ENCODE assay signal across 8 cellular contexts in the genomic region with DNA sequence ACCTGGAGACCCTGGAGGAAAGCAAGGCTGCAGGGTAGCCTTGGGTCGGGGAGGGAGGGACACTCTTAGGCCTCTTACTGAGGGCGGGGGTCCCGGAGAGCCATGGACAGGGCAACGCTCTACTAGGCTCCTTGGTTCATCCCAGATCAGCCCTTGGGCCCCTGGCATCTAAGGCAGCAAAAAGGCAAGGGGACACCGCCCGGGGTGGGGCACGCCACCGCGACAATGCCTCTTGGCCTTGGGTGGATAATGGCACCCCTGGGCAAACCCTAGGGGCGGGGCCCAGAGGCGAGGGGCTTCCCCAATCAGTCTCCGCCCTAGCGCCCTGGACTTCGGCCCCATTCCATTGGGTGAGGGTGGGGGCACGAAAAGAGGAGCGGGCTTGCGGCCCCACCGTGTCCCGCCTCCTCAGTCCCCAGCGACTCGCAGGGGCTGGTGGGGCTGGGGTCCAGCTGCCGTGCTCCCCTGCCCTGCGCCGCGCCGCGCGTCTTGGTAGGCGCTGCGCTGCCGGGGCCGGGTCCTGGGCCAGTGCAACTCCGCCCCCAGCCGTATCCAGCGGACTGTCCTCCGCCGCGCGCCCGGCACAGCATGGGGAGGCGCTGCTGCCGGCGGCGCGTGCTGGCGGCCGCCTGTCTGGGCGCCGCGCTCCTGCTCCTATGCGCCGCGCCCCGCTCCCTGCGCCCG. TPM values are rescaled to one million over a fixed set of nuclear protein-coding genes. Genes with fewer than 3 reads are reported as not detected.
DNase-seq lines count a peak whose midpoint lies in the region; ATAC-seq and TF ChIP-seq lines count a peak whose summit lies in the region.

Gene CHST13 (plus strand): TSS at position 411 of the 684 bp plus-strand sequence. CDS start 178 bp downstream, at position 589.

- peak; percentile 54 for DNase-seq in activated effector memory CD4-positive, alpha-beta T cell treated with anti-CD3 and anti-CD28 coated beads, Interleukin-2, amount 50 U/mL, for 16 hours
- DNase-seq in activated effector memory CD4-positive, alpha-beta T cell treated with Interleukin-2 at 50 U/mL for 16 hours: no peak
- DNase-seq in SK-MEL-5 (ENCODE audit: low read depth, low spot score) (peak; percentile 38), foreskin keratinocyte (peak in 1 of 2 donors; percentile 17)

- peaks cover 46% of the 10 kb centered on the region for H3K27me3 ChIP-seq in foreskin keratinocyte
- peaks cover 24% of the 10 kb centered on the region for H3K27me3 ChIP-seq in neutrophil

- in situ Hi-C loops in SK-MEL-5 (cut with HindIII; ENCODE audit: low pct_unique_long_range_greater_than_20kb, low sequenced_read_pairs): no loop called here

- peak; percentile 71 for ATAC-seq in foreskin keratinocyte
- ATAC-seq in GM19463 (IDR thresholded peaks at IDR 0.05; ENCODE audit: unreplicated experiment): no peak
- ATAC-seq in HG02623 (IDR thresholded peaks at IDR 0.05; ENCODE audit: unreplicated experiment): no peak
- ATAC-seq in GM18517 (IDR thresholded peaks at IDR 0.05; ENCODE audit: unreplicated experiment): no peak

- peak; percentile 16 for TF ChIP-seq CTCF in foreskin keratinocyte (conservative IDR thresholded peaks at IDR 0.05)
- peak; percentile 13 for TF ChIP-seq CTCF in neutrophil (IDR thresholded peaks at IDR 0.05)

- H3K27ac ChIP-seq in foreskin keratinocyte (no peak within 1 kb of the TSS), neutrophil (peak within 1 kb of the TSS; percentile 72)

- no peaks in the 10 kb centered on the region for H3K9me3 ChIP-seq in neutrophil

- H3K4me1 ChIP-seq in foreskin keratinocyte: no peaks in the 10 kb centered on the region
- H3K4me1 ChIP-seq in neutrophil (ENCODE audit: control insufficient read depth in 1 of 2, insufficient read depth in 1 of 2, low read depth in 1 of 2, low read length in 1 of 2): peaks cover 53 to 68% of the 10 kb centered on the region in 2 experiments

- H3K4me3 ChIP-seq in neutrophil (ENCODE audit: low read depth in 1 of 2, low read length in 1 of 2): peak within 1 kb of the TSS; percentile 74 to 82

- H3K36me3 ChIP-seq in neutrophil: no peaks in the 10 kb centered on the region

RNA-seq across cellular contexts. Expression of gene CHST13, which starts in this region (rescaled TPM):
- 0.77 and 1.7 TPM in 2 replicates for total RNA-seq in SK-MEL-5 (2014; rRNA removed; shearing (Covaris generic))
- polyA plus RNA-seq in SK-MEL-5 (2015; cell fraction: cytosol; rRNA removed): 4.3 and 9.0 TPM in 2 replicates
- not detected in 2 replicates for polyA plus RNA-seq in SK-MEL-5 (2015; cell fraction: nucleus; rRNA removed)
- total RNA-seq in foreskin keratinocyte: 0.11 TPM in 1 of 2 replicates, not detected in the other
- 0.02 TPM in 1 of 2 replicates, not detected in the other for polyA plus RNA-seq in foreskin keratinocyte

Comparison
In these comparisons a context has a peak if more than half of its experiments do, and no peak if none do; other contexts are left out.
1. Peak in ATAC-seq in foreskin keratinocyte; RNA of the gene not detected or under 1 TPM.